ENCODE assay signal across 1 cellular context in genomic region chr12:46492471-46493351, GRCh38.
TF ChIP-seq lines count a peak whose summit lies in the region.

No MANE protein-coding gene starts in this region.

TF ChIP-seq in HepG2, 621 proteins besides CTCF, POLR2A, EP300 and RAD21 (continued from another document and continues in another):
- TF ChIP-seq, protein P1, sequence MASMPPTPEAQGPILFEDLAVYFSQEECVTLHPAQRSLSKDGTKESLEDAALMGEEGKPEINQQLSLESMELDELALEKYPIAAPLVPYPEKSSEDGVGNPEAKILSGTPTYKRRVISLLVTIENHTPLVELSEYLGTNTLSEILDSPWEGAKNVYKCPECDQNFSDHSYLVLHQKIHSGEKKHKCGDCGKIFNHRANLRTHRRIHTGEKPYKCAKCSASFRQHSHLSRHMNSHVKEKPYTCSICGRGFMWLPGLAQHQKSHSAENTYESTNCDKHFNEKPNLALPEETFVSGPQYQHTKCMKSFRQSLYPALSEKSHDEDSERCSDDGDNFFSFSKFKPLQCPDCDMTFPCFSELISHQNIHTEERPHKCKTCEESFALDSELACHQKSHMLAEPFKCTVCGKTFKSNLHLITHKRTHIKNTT (CRISPR knock-in tag; IDR thresholded peaks at IDR 0.05) = no peak
- TF ChIP-seq, protein P2, sequence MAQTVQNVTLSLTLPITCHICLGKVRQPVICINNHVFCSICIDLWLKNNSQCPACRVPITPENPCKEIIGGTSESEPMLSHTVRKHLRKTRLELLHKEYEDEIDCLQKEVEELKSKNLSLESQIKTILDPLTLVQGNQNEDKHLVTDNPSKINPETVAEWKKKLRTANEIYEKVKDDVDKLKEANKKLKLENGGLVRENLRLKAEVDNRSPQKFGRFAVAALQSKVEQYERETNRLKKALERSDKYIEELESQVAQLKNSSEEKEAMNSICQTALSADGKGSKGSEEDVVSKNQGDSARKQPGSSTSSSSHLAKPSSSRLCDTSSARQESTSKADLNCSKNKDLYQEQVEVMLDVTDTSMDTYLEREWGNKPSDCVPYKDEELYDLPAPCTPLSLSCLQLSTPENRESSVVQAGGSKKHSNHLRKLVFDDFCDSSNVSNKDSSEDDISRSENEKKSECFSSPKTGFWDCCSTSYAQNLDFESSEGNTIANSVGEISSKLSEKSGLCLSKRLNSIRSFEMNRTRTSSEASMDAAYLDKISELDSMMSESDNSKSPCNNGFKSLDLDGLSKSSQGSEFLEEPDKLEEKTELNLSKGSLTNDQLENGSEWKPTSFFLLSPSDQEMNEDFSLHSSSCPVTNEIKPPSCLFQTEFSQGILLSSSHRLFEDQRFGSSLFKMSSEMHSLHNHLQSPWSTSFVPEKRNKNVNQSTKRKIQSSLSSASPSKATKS (CRISPR knock-in tag; IDR thresholded peaks at IDR 0.05) = no peak
- TF ChIP-seq MYNN (CRISPR knock-in tag; IDR thresholded peaks at IDR 0.05; ENCODE audit: low read depth) (no peak), TBL1XR1 (IDR thresholded peaks at IDR 0.05; ENCODE audit: borderline replicate concordance, low read length, partially characterized antibody) (peak; percentile 96), SIX1 (CRISPR knock-in tag; IDR thresholded peaks at IDR 0.05; ENCODE audit: borderline replicate concordance) (peak; percentile 90), ZNF512 (CRISPR knock-in tag; IDR thresholded peaks at IDR 0.05) (no peak), ZNF703 (CRISPR knock-in tag; IDR thresholded peaks at IDR 0.05; ENCODE audit: borderline replicate concordance) (no peak), ZIK1 (CRISPR knock-in tag; IDR thresholded peaks at IDR 0.05; ENCODE audit: borderline replicate concordance, low read depth) (no peak), ZNF678 (CRISPR knock-in tag; IDR thresholded peaks at IDR 0.05) (no peak), ZNF569 (CRISPR knock-in tag; IDR thresholded peaks at IDR 0.05; ENCODE audit: borderline replicate concordance) (no peak), MLX (CRISPR knock-in tag; IDR thresholded peaks at IDR 0.05) (peak; percentile 62; the same call in 1 of the 2 replicates), ZNF7 (CRISPR knock-in tag; IDR thresholded peaks at IDR 0.05) (no peak), ZNF230 (CRISPR knock-in tag; IDR thresholded peaks at IDR 0.05) (no peak), TOPORS (CRISPR knock-in tag; IDR thresholded peaks at IDR 0.05) (no peak), EEA1 (CRISPR knock-in tag; IDR thresholded peaks at IDR 0.05; ENCODE audit: borderline replicate concordance) (no peak), HIVEP1 (CRISPR knock-in tag; IDR thresholded peaks at IDR 0.05) (no peak), ZNF615 (CRISPR knock-in tag; IDR thresholded peaks at IDR 0.05; ENCODE audit: borderline replicate concordance) (no peak), NFATC3 (CRISPR knock-in tag; IDR thresholded peaks at IDR 0.05) (no peak), ZNF383 (CRISPR knock-in tag; IDR thresholded peaks at IDR 0.05; ENCODE audit: borderline replicate concordance) (no peak), PBX2 (CRISPR knock-in tag; IDR thresholded peaks at IDR 0.05) (no peak), GATA4 (IDR thresholded peaks at IDR 0.05; ENCODE audit: borderline replicate concordance, low read depth) (peak; percentile 99), CBX5 (CRISPR knock-in tag; IDR thresholded peaks at IDR 0.05; ENCODE audit: borderline replicate concordance) (no peak), ZNF776 (CRISPR knock-in tag; IDR thresholded peaks at IDR 0.05) (no peak), ZBTB7A (CRISPR knock-in tag; IDR thresholded peaks at IDR 0.05) (peak; percentile 80; the same call in 1 of the 2 replicates), ZNF614 (CRISPR knock-in tag; IDR thresholded peaks at IDR 0.05; ENCODE audit: borderline replicate concordance) (peak; percentile 50; the same call in 1 of the 2 replicates), TERF1 (CRISPR knock-in tag; IDR thresholded peaks at IDR 0.05) (no peak), TFDP2 (CRISPR knock-in tag; IDR thresholded peaks at IDR 0.05) (no peak; the same call in 1 of the 2 replicates), MEIS1 (CRISPR knock-in tag; IDR thresholded peaks at IDR 0.05; ENCODE audit: borderline replicate concordance) (peak; percentile 32; the same call in 1 of the 2 replicates), ZNF556 (CRISPR knock-in tag; IDR thresholded peaks at IDR 0.05; ENCODE audit: borderline replicate concordance) (0 out of 2 replicates have a peak, but pooled peaks have one; percentile 26), STAT5B (CRISPR knock-in tag; IDR thresholded peaks at IDR 0.05) (0 out of 2 replicates have a peak, but pooled peaks have one; percentile 49), HOXA7 (CRISPR knock-in tag; IDR thresholded peaks at IDR 0.05) (no peak), SP4 (CRISPR knock-in tag; IDR thresholded peaks at IDR 0.05) (no peak; the same call in 1 of the 2 replicates), ZSCAN20 (CRISPR knock-in tag; IDR thresholded peaks at IDR 0.05; ENCODE audit: borderline replicate concordance) (no peak)
- TF ChIP-seq, protein P3, sequence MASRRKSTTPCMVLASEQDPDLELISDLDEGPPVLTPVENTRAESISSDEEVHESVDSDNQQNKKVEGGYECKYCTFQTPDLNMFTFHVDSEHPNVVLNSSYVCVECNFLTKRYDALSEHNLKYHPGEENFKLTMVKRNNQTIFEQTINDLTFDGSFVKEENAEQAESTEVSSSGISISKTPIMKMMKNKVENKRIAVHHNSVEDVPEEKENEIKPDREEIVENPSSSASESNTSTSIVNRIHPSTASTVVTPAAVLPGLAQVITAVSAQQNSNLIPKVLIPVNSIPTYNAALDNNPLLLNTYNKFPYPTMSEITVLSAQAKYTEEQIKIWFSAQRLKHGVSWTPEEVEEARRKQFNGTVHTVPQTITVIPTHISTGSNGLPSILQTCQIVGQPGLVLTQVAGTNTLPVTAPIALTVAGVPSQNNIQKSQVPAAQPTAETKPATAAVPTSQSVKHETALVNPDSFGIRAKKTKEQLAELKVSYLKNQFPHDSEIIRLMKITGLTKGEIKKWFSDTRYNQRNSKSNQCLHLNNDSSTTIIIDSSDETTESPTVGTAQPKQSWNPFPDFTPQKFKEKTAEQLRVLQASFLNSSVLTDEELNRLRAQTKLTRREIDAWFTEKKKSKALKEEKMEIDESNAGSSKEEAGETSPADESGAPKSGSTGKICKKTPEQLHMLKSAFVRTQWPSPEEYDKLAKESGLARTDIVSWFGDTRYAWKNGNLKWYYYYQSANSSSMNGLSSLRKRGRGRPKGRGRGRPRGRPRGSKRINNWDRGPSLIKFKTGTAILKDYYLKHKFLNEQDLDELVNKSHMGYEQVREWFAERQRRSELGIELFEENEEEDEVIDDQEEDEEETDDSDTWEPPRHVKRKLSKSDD (CRISPR knock-in tag; IDR thresholded peaks at IDR 0.05; ENCODE audit: low read depth) = peak; percentile 82; the same call in 1 of the 2 replicates
- TF ChIP-seq, protein P4, sequence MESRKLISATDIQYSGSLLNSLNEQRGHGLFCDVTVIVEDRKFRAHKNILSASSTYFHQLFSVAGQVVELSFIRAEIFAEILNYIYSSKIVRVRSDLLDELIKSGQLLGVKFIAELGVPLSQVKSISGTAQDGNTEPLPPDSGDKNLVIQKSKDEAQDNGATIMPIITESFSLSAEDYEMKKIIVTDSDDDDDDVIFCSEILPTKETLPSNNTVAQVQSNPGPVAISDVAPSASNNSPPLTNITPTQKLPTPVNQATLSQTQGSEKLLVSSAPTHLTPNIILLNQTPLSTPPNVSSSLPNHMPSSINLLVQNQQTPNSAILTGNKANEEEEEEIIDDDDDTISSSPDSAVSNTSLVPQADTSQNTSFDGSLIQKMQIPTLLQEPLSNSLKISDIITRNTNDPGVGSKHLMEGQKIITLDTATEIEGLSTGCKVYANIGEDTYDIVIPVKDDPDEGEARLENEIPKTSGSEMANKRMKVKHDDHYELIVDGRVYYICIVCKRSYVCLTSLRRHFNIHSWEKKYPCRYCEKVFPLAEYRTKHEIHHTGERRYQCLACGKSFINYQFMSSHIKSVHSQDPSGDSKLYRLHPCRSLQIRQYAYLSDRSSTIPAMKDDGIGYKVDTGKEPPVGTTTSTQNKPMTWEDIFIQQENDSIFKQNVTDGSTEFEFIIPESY (CRISPR knock-in tag; IDR thresholded peaks at IDR 0.05) = no peak
- TF ChIP-seq, protein P5, sequence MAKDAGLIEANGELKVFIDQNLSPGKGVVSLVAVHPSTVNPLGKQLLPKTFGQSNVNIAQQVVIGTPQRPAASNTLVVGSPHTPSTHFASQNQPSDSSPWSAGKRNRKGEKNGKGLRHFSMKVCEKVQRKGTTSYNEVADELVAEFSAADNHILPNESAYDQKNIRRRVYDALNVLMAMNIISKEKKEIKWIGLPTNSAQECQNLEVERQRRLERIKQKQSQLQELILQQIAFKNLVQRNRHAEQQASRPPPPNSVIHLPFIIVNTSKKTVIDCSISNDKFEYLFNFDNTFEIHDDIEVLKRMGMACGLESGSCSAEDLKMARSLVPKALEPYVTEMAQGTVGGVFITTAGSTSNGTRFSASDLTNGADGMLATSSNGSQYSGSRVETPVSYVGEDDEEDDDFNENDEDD (CRISPR knock-in tag; IDR thresholded peaks at IDR 0.05; ENCODE audit: borderline replicate concordance) = no peak
- TF ChIP-seq, protein P6, sequence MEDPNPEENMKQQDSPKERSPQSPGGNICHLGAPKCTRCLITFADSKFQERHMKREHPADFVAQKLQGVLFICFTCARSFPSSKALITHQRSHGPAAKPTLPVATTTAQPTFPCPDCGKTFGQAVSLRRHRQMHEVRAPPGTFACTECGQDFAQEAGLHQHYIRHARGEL (CRISPR knock-in tag; IDR thresholded peaks at IDR 0.05) = no peak
- TF ChIP-seq, protein P7, sequence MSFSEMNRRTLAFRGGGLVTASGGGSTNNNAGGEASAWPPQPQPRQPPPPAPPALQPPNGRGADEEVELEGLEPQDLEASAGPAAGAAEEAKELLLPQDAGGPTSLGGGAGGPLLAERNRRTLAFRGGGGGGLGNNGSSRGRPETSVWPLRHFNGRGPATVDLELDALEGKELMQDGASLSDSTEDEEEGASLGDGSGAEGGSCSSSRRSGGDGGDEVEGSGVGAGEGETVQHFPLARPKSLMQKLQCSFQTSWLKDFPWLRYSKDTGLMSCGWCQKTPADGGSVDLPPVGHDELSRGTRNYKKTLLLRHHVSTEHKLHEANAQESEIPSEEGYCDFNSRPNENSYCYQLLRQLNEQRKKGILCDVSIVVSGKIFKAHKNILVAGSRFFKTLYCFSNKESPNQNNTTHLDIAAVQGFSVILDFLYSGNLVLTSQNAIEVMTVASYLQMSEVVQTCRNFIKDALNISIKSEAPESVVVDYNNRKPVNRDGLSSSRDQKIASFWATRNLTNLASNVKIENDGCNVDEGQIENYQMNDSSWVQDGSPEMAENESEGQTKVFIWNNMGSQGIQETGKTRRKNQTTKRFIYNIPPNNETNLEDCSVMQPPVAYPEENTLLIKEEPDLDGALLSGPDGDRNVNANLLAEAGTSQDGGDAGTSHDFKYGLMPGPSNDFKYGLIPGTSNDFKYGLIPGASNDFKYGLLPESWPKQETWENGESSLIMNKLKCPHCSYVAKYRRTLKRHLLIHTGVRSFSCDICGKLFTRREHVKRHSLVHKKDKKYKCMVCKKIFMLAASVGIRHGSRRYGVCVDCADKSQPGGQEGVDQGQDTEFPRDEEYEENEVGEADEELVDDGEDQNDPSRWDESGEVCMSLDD (CRISPR knock-in tag; IDR thresholded peaks at IDR 0.05; ENCODE audit: borderline replicate concordance) = peak; percentile 23; the same call in 1 of the 2 replicates
- TF ChIP-seq, protein P8, sequence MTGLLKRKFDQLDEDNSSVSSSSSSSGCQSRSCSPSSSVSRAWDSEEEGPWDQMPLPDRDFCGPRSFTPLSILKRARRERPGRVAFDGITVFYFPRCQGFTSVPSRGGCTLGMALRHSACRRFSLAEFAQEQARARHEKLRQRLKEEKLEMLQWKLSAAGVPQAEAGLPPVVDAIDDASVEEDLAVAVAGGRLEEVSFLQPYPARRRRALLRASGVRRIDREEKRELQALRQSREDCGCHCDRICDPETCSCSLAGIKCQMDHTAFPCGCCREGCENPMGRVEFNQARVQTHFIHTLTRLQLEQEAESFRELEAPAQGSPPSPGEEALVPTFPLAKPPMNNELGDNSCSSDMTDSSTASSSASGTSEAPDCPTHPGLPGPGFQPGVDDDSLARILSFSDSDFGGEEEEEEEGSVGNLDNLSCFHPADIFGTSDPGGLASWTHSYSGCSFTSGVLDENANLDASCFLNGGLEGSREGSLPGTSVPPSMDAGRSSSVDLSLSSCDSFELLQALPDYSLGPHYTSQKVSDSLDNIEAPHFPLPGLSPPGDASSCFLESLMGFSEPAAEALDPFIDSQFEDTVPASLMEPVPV (CRISPR knock-in tag; IDR thresholded peaks at IDR 0.05) = no peak
